14 cellular contexts compared by ENCODE assay signal in genomic region chr4:53844133-53844532, GRCh38.
A peak's percentile ranks its signal among the peaks of the same experiment; 100 is the strongest.
DNase-seq lines count a peak whose midpoint lies in the region; ATAC-seq and TF ChIP-seq lines count a peak whose summit lies in the region.
"Had no signal": no experiment of that assay in that cellular context is flagged by ENCODE, and none has a peak within 500 bp of the region (broad histone marks: within the 10 kb centered on the region; RNA-seq: fewer than 3 reads in every experiment).

No MANE protein-coding gene starts in this region.

- H3K27ac Mint-ChIP-seq in nephron, result peak overlapping the region; percentile 26 to 45 (median 39)
- H3K27ac Mint-ChIP-seq: CD4-positive, alpha-beta T cell had no signal

- 56 to 66% (median 60%) methylated on average over 3 of the region's 3 CpGs for WGBS in heart left ventricle, 4 donors

- H3K9ac ChIP-seq in Karpas-422 (ENCODE audit: low read length), result no peak overlapping the region
- H3K9ac ChIP-seq: GM23248 had no signal

- H3K4me1 ChIP-seq in heart left ventricle, result no peaks in the 10 kb centered on the region
- H3K4me1 ChIP-seq in Karpas-422 (ENCODE audit: low read length), result no peaks in the 10 kb centered on the region

- H3K9me3 ChIP-seq in heart left ventricle (no peaks in the 10 kb centered on the region), Karpas-422 (ENCODE audit: low read length) (no peaks in the 10 kb centered on the region)
- H3K9me3 ChIP-seq: A549, Caco-2 had no signal

- TF ChIP-seq POLR2A in heart left ventricle (IDR thresholded peaks at IDR 0.05), result no peak

- H3K4me3 Mint-ChIP-seq in nephron, result no peak overlapping the region
- H3K4me3 Mint-ChIP-seq: CD4-positive, alpha-beta T cell had no signal

- H3K27me3 ChIP-seq in heart left ventricle, result no peaks in the 10 kb centered on the region
- no peaks in the 10 kb centered on the region; the same call in 1 of the 2 replicates for H3K27me3 ChIP-seq in Karpas-422 (ENCODE audit: low read length)

- no peak overlapping the region for H3K4me2 ChIP-seq in Karpas-422 (ENCODE audit: low read depth, low read length, poor library complexity, severe bottlenecking)
- H3K4me2 ChIP-seq: A549 had no signal

- H4K20me1 ChIP-seq in Karpas-422 (ENCODE audit: insufficient read depth, low read depth, low read length), result no peaks in the 10 kb centered on the region

- no peak overlapping the region for H3K4me3 ChIP-seq in heart left ventricle
- no peak overlapping the region for H3K4me3 ChIP-seq in Karpas-422 (ENCODE audit: low read length)
- H3K4me3 ChIP-seq: A549, GM23248 had no signal

- H3K9me3 Mint-ChIP-seq in nephron, result peaks cover 4% of the 10 kb centered on the region
- H3K9me3 Mint-ChIP-seq: CD4-positive, alpha-beta T cell had no signal

- H3K36me3 Mint-ChIP-seq in nephron (ENCODE audit: low read depth), result no peaks in the 10 kb centered on the region

- no peak overlapping the region for H3K27ac ChIP-seq in heart left ventricle
- H3K27ac ChIP-seq in Karpas-422 (ENCODE audit: low read length), result no peak overlapping the region
- H3K27ac ChIP-seq: 22Rv1, A549, C4-2B, GM23248 had no signal

- TF ChIP-seq CTCF in heart left ventricle (IDR thresholded peaks at IDR 0.05), result no peak
- no peak for TF ChIP-seq CTCF in nephron (IDR thresholded peaks at IDR 0.05; ENCODE audit: unreplicated experiment in 3 of 3)

- H2AFZ ChIP-seq in Karpas-422 (ENCODE audit: low read length), result no peak overlapping the region
- H2AFZ ChIP-seq: GM23248 had no signal

- H3K4me1 Mint-ChIP-seq in nephron, result peaks cover 22% of the 10 kb centered on the region

- no peaks in the 10 kb centered on the region for H3K9me2 ChIP-seq in Karpas-422 (replicated peaks; ENCODE audit: insufficient read depth, low read length)

- ATAC-seq in Right ventricle myocardium inferior (peak; percentile 50), heart left ventricle (no peak)
- ATAC-seq: A549 had no signal

- DNase-seq in Right ventricle myocardium inferior (ENCODE audit: missing footprints) (no peak), heart left ventricle (no peak), Karpas-422 (peak; percentile 20), retina (peak; percentile 15), OCI-M1 (lab: John Stamatoyannopoulos, UW) (no peak), NCI-H2029 (lab: John Stamatoyannopoulos, UW) (no peak)
- DNase-seq: AML-193; Caco-2; CD4-positive, alpha-beta T cell; GM23248 had no signal

- H3K36me3 ChIP-seq in heart left ventricle (no peaks in the 10 kb centered on the region), Karpas-422 (ENCODE audit: insufficient read depth, low read length) (no peaks in the 10 kb centered on the region)

- H3K79me2 ChIP-seq in Karpas-422 (ENCODE audit: low read length), result no peaks in the 10 kb centered on the region

- intact Hi-C loops in Right ventricle myocardium inferior (cut with DNase I) (no loop called here), heart left ventricle (cut with DNase I) (no loop called here)

- H3K27me3 Mint-ChIP-seq in nephron (ENCODE audit: low read depth), result no peaks in the 10 kb centered on the region

Comparison
In these comparisons a context has a peak if more than half of its experiments do, and no peak if none do; other contexts are left out.
1. DNase-seq: peak in Karpas-422 (single experiment) and retina (single experiment); none in Right ventricle myocardium inferior (single experiment), heart left ventricle (0 of 5), OCI-M1 (single experiment) and NCI-H2029 (single experiment).